Comparison of ENCODE assay signal across 14 cellular contexts in the genomic region with DNA sequence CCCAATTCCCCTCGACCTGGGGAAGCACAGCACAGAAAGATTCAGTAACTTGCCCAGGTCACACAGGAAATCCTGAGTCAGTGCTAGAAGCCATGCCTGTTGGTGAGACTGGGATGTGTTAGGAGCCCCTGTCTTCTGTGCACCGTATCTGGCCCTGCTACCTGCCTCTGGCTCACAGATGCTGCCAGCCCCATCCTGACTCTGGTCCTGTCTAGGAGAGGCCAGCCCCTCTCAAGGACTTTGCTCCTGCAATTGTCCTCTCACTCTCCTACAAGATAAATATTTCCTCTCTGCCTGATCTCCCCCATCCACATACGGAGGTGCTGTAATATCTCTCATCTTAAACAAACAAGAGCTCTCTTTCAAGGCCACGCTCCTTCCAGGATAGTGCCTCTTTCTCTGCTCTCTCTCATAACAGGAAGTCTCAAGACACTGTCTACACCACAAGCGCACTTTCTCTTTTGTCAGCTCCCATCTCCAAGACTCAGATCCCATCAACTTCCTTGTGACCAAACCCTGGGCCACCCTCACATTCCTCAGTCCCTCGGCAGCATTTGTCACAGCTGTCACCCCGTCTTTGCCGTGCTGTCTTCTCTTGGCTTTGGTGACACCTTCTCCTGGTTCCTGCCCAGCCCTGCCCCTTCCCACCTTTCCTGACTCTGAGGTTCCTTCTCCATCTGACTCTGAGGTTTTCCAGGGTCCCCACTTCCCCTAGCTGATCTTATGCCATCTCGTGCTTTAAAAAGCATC. TPM values are rescaled to one million over a fixed set of nuclear protein-coding genes. Genes with fewer than 3 reads are reported as not detected.
DNase-seq lines count a peak whose midpoint lies in the region; ATAC-seq, FAIRE-seq and TF ChIP-seq lines count a peak whose summit lies in the region.
"Had no signal": no experiment of that assay in that cellular context is flagged by ENCODE, and none has a peak within 500 bp of the region (broad histone marks: within the 10 kb centered on the region; RNA-seq: fewer than 3 reads in every experiment).

No MANE protein-coding gene starts in this region.

- no peak for ATAC-seq in CD4-positive, alpha-beta T cell (ENCODE audit: poor library complexity)
- ATAC-seq in RWPE2 (ENCODE audit: low read depth) (peak; percentile 14; the same call in 1 of the 3 replicates), aorta (ENCODE audit: low FRiP score) (no peak), HG03354 (IDR thresholded peaks at IDR 0.05; ENCODE audit: poor library complexity, severe bottlenecking, unreplicated experiment) (no peak)
- ATAC-seq: SK-N-SH treated with all-trans-retinoic acid at 6 μM for 48 hours had no signal

- H3K4me1 ChIP-seq in BLaER1 treated with 17β-estradiol and CSF1 and Interleukin-3, amounts not matched to agents 10 nM and 100 nM: peaks cover 0 to 83% (median 49%) of the 10 kb centered on the region in 10 experiments; a peak in 17 of 20 replicates
- H3K4me1 ChIP-seq in RWPE2 (ENCODE audit: insufficient read depth, poor library complexity, severe bottlenecking) (no peaks in the 10 kb centered on the region), kidney (ENCODE audit: control insufficient read depth in 1 of 2, insufficient read depth in 1 of 2, low read depth in 1 of 2, low read length in 2 of 2) (peaks cover 0 to 9% of the 10 kb centered on the region in 2 donors), aorta (ENCODE audit: control insufficient read depth in 1 of 2, insufficient read depth in 2 of 2, low read length in 2 of 2) (no peaks in the 10 kb centered on the region)
- H3K4me1 ChIP-seq: tibial artery had no signal

- H3K4me2 ChIP-seq in BLaER1 treated with 17β-estradiol and CSF1 and Interleukin-3, amounts not matched to agents 10 nM and 100 nM: peak overlapping the region in 9 of 11 experiments; percentile 9 to 94 (median 75); a peak in 18 of 22 replicates

- H3K36me3 Mint-ChIP-seq in CD4-positive, alpha-beta T cell (ENCODE audit: low read depth): no peaks in the 10 kb centered on the region

- H3K27ac Mint-ChIP-seq in CD4-positive, alpha-beta T cell: peak overlapping the region; percentile 6

- 38 to 44% methylated on average over 9 of the region's 9 CpGs for WGBS in aorta, 2 donors

- intact Hi-C loops in CD4-positive, alpha-beta T cell (cut with DNase I, micrococcal nuclease): no loop called here
- intact Hi-C loops in kidney (cut with DNase I) (no loop called here), aorta (cut with DNase I) (no loop called here)

- DNase-seq in CD4-positive, alpha-beta T cell: no peak
- no peak for DNase-seq in RWPE2 (ENCODE audit: low spot score)
- no peak for DNase-seq in kidney
- no peak for DNase-seq in EL
- no peak for DNase-seq in aorta
- DNase-seq in NCI-H1417 treated with DMSO at 0.1 percent for 48 hours (lab: John Stamatoyannopoulos, UW): no peak
- DNase-seq: activated CD4-positive, alpha-beta T cell treated with anti-CD3 and anti-CD28 coated beads for 4 hours; NCI-H1436 had no signal

- CTCF ChIA-PET in CD4-positive, alpha-beta T cell (lab: Charles Lee): no interaction called here

- H3K9ac ChIP-seq in BLaER1 treated with 17β-estradiol and CSF1 and Interleukin-3, amounts not matched to agents 10 nM and 100 nM: peak overlapping the region in 1 of 11 experiments; percentile 14; a peak in 1 of 22 replicates
- H3K9ac ChIP-seq in kidney (ENCODE audit: low read length in 2 of 2): no peak overlapping the region

- POLR2A ChIA-PET in CD4-positive, alpha-beta T cell (lab: Charles Lee): no interaction called here

- H3K27me3 Mint-ChIP-seq in CD4-positive, alpha-beta T cell: no peaks in the 10 kb centered on the region

- H3K4me3 Mint-ChIP-seq in CD4-positive, alpha-beta T cell: no peak overlapping the region

- no peak overlapping the region for H3K4me3 ChIP-seq in BLaER1 treated with 17β-estradiol and CSF1 and Interleukin-3, amounts not matched to agents 10 nM and 100 nM
- H3K4me3 ChIP-seq in RWPE2 (ENCODE audit: severe bottlenecking) (no peak overlapping the region), kidney (ENCODE audit: low read length in 2 of 2) (peak overlapping the region; percentile 46 to 65), aorta (ENCODE audit: low read length in 2 of 2) (no peak overlapping the region)
- H3K4me3 ChIP-seq: dorsolateral prefrontal cortex, tibial artery had no signal

- H4K20me1 ChIP-seq in BLaER1 treated with 17β-estradiol and CSF1 and Interleukin-3, amounts not matched to agents 10 nM and 100 nM: no peaks in the 10 kb centered on the region

- FAIRE-seq in kidney (lab: Jason Lieb, UNC): no peak
- FAIRE-seq: D721Med had no signal

- peaks cover 8% of the 10 kb centered on the region for H3K4me1 Mint-ChIP-seq in CD4-positive, alpha-beta T cell (ENCODE audit: low read depth)

- H3K36me3 ChIP-seq in BLaER1 treated with 17β-estradiol and CSF1 and Interleukin-3, amounts not matched to agents 10 nM and 100 nM: no peaks in the 10 kb centered on the region
- H3K36me3 ChIP-seq in RWPE2 (ENCODE audit: low read depth) (no peaks in the 10 kb centered on the region), kidney (ENCODE audit: control insufficient read depth in 1 of 2, insufficient read depth in 2 of 2, low read length in 2 of 2) (no peaks in the 10 kb centered on the region), aorta (ENCODE audit: control insufficient read depth in 1 of 2, insufficient read depth in 2 of 2, low read length in 1 of 2) (no peaks in the 10 kb centered on the region)
- H3K36me3 ChIP-seq: tibial artery had no signal

- peak overlapping the region in 6 of 11 experiments; percentile 6 to 57 (median 43); a peak in 8 of 22 replicates for H3K27ac ChIP-seq in BLaER1 treated with 17β-estradiol and CSF1 and Interleukin-3, amounts not matched to agents 10 nM and 100 nM
- no peak overlapping the region for H3K27ac ChIP-seq in CD4-positive, alpha-beta T cell (ENCODE audit: low read depth, low read length)
- H3K27ac ChIP-seq in RWPE2 (ENCODE audit: poor library complexity, severe bottlenecking) (no peak overlapping the region), kidney (ENCODE audit: low read depth in 2 of 2, low read length in 2 of 2) (no peak overlapping the region), aorta (ENCODE audit: low read depth in 1 of 2, low read length in 2 of 2) (no peak overlapping the region)
- H3K27ac ChIP-seq: dorsolateral prefrontal cortex, tibial artery had no signal

- H3K9me3 ChIP-seq in BLaER1 treated with 17β-estradiol and CSF1 and Interleukin-3, amounts not matched to agents 10 nM and 100 nM (replicated peaks in 1 of 11): no peaks in the 10 kb centered on the region
- H3K9me3 ChIP-seq in CD4-positive, alpha-beta T cell (ENCODE audit: control insufficient read depth, low read length): no peaks in the 10 kb centered on the region
- H3K9me3 ChIP-seq in RWPE2 (ENCODE audit: severe bottlenecking) (no peaks in the 10 kb centered on the region), kidney (ENCODE audit: control insufficient read depth in 1 of 2, low read length in 2 of 2) (no peaks in the 10 kb centered on the region), aorta (ENCODE audit: control insufficient read depth, low read length) (no peaks in the 10 kb centered on the region)
- H3K9me3 ChIP-seq: tibial artery had no signal

- no peak for TF ChIP-seq CTCF in CD4-positive, alpha-beta T cell (IDR thresholded peaks at IDR 0.05)
- TF ChIP-seq CTCF in RWPE2 (IDR thresholded peaks at IDR 0.05; ENCODE audit: poor library complexity, severe bottlenecking) (no peak), kidney (IDR thresholded peaks at IDR 0.05; ENCODE audit: borderline replicate concordance, extremely low read depth, insufficient read depth) (no peak)

- H3K9me3 Mint-ChIP-seq in CD4-positive, alpha-beta T cell: no peaks in the 10 kb centered on the region

- H3K27me3 ChIP-seq in BLaER1 treated with 17β-estradiol and CSF1 and Interleukin-3, amounts not matched to agents 10 nM and 100 nM: 0 out of 22 replicates have a peak, but pooled peaks cover 0 to 3% (median 0%) of the 10 kb centered on the region in 11 experiments
- H3K27me3 ChIP-seq in CD4-positive, alpha-beta T cell (ENCODE audit: control insufficient read depth, insufficient read depth, low read length): no peaks in the 10 kb centered on the region
- no peaks in the 10 kb centered on the region for H3K27me3 ChIP-seq in RWPE2 (ENCODE audit: insufficient read depth, poor library complexity, severe bottlenecking)
- no peaks in the 10 kb centered on the region for H3K27me3 ChIP-seq in aorta (ENCODE audit: control insufficient read depth in 1 of 2, insufficient read depth in 2 of 2, low read length in 1 of 2)
- H3K27me3 ChIP-seq: dorsolateral prefrontal cortex had no signal

RNA-seq across cellular contexts. Expression of a gene that starts 1.9 kb away (rescaled TPM):
- total RNA-seq in CD4-positive, alpha-beta T cell: not detected
- total RNA-seq in kidney: 1.1 TPM
- 69.0 TPM for polyA plus RNA-seq in kidney (ENCODE audit: insufficient read depth, low read depth, low replicate concordance)
- not detected for total RNA-seq in aorta
- polyA plus RNA-seq in aorta: 10 to 100 TPM in 1 of 2 donors, not detected in 1; 23.8 TPM

RNA-seq across cellular contexts. Expression of a gene that starts 30.8 kb away (rescaled TPM):
- total RNA-seq in CD4-positive, alpha-beta T cell: not detected
- not detected for total RNA-seq in kidney
- polyA plus RNA-seq in kidney (ENCODE audit: insufficient read depth, low read depth, low replicate concordance): not detected
- not detected for total RNA-seq in aorta
- polyA plus RNA-seq in aorta: not detected
- total RNA-seq: dorsolateral prefrontal cortex had no signal

Comparison
In these comparisons a context has a peak if more than half of its experiments do, and no peak if none do; other contexts are left out.
1. H3K27ac ChIP-seq: peak in BLaER1 treated with 17β-estradiol and CSF1 and Interleukin-3, amounts not matched to agents 10 nM and 100 nM (6 of 11); none in CD4-positive, alpha-beta T cell (single experiment), RWPE2 (single experiment), kidney (0 of 2) and aorta (0 of 2).
2. H3K4me3 ChIP-seq: peak in kidney (2 of 2); none in BLaER1 treated with 17β-estradiol and CSF1 and Interleukin-3, amounts not matched to agents 10 nM and 100 nM (0 of 10), RWPE2 (single experiment) and aorta (0 of 2).